Comparison of ENCODE assay signal across 24 cellular contexts in genomic region chr3:157408499-157409149, GRCh38. TPM values are rescaled to one million over a fixed set of nuclear protein-coding genes. Genes with fewer than 3 reads are reported as not detected.
A peak's percentile ranks its signal among the peaks of the same experiment; 100 is the strongest.
DNase-seq lines count a peak whose midpoint lies in the region; ATAC-seq, FAIRE-seq and TF ChIP-seq lines count a peak whose summit lies in the region.
"Had no signal": no experiment of that assay in that cellular context is flagged by ENCODE, and none has a peak within 500 bp of the region (broad histone marks: within the 10 kb centered on the region; RNA-seq: fewer than 3 reads in every experiment).

No MANE protein-coding gene starts in this region.

- FAIRE-seq in bronchial epithelial cell (lab: Jason Lieb, UNC) = peak; percentile 84
- FAIRE-seq: D721Med, HTR-8/SVneo had no signal

- DNase-seq in KG1 (lab: John Stamatoyannopoulos, UW) = peak; percentile 2
- DNase-seq in OCI-M1 (lab: John Stamatoyannopoulos, UW) = peak; percentile 1
- DNase-seq in bronchial epithelial cell (ENCODE audit: low read depth) = peak; percentile 67
- peak; percentile 47 for DNase-seq in lower lobe of right lung
- DNase-seq in epidermal melanocyte (ENCODE audit: insufficient read length, low spot score) = no peak
- no peak for DNase-seq in foreskin melanocyte
- DNase-seq: CD8-positive, alpha-beta memory T cell; DND-41; H7; HFFc6; Karpas-422; MG63; NCI-H1092 treated with DMSO at 0.1 percent for 48 hours; NCI-H146; NCI-H2029 treated with DMSO at 0.1 percent for 48 hours; NCI-H446; NCI-H748 treated with DMSO at 0.1 percent for 48 hours; Right ventricle myocardium superior had no signal

- H3K27ac ChIP-seq in lower lobe of right lung = no peak overlapping the region
- H3K27ac ChIP-seq: BLaER1 treated with 17β-estradiol and CSF1 and Interleukin-3, amounts not matched to agents 10 nM and 100 nM; HL-60 had no signal

- no peaks in the 10 kb centered on the region for H3K36me3 ChIP-seq in bronchial epithelial cell (ENCODE audit: control insufficient read depth, insufficient read depth, low read length)
- no peaks in the 10 kb centered on the region for H3K36me3 ChIP-seq in lower lobe of right lung
- H3K36me3 ChIP-seq: BLaER1 treated with 17β-estradiol and CSF1 and Interleukin-3, amounts not matched to agents 10 nM and 100 nM; MG63 had no signal

- intact Hi-C loops in lower lobe of right lung (cut with DNase I) = no loop called here

- ATAC-seq in lower lobe of right lung (peak; percentile 68 to 72), GM18868 (IDR thresholded peaks at IDR 0.05; ENCODE audit: unreplicated experiment) (no peak)
- ATAC-seq: Panc1 had no signal

- no peaks in the 10 kb centered on the region for H3K4me1 ChIP-seq in lower lobe of right lung

- H3K9me3 ChIP-seq in lower lobe of right lung = no peaks in the 10 kb centered on the region
- H3K9me3 ChIP-seq: MG63 had no signal

- no peak overlapping the region for H3K4me3 ChIP-seq in bronchial epithelial cell (ENCODE audit: low read depth, low read length)
- no peak overlapping the region for H3K4me3 ChIP-seq in lower lobe of right lung
- H3K4me3 ChIP-seq: BLaER1 treated with 17β-estradiol and CSF1 and Interleukin-3, amounts not matched to agents 10 nM and 100 nM; MG63 had no signal

- TF ChIP-seq CTCF in bronchial epithelial cell (IDR thresholded peaks at IDR 0.05; ENCODE audit: insufficient read depth, low read length, severe bottlenecking) (no peak), lower lobe of right lung (IDR thresholded peaks at IDR 0.05) (no peak)

- H3K27me3 ChIP-seq in bronchial epithelial cell (ENCODE audit: control insufficient read depth, insufficient read depth, low read length) = no peaks in the 10 kb centered on the region
- no peaks in the 10 kb centered on the region for H3K27me3 ChIP-seq in lower lobe of right lung (ENCODE audit: low read depth)
- H3K27me3 ChIP-seq: BLaER1 treated with 17β-estradiol and CSF1 and Interleukin-3, amounts not matched to agents 10 nM and 100 nM; MG63 had no signal

RNA-seq across cellular contexts. Expression of gene PTX3, which starts 28.0 kb away (rescaled TPM):
- 0.90 and 4.2 TPM in 2 replicates for total RNA-seq in bronchial epithelial cell
- total RNA-seq in lower lobe of right lung = 3.2 TPM
- total RNA-seq: CD8-positive, alpha-beta memory T cell had no signal

Comparison
In these comparisons a context has a peak if more than half of its experiments do, and no peak if none do; other contexts are left out.
1. DNase-seq: peak in KG1 (single experiment), OCI-M1 (single experiment), bronchial epithelial cell (single experiment) and lower lobe of right lung (single experiment); none in epidermal melanocyte (single experiment) and foreskin melanocyte (single experiment).